In genomic region chr15:80955571-80956452, GRCh38 we compare ENCODE assay signal across 8 cellular contexts. TPM values are rescaled to one million over a fixed set of nuclear protein-coding genes. Genes with fewer than 3 reads are reported as not detected.
DNase-seq lines count a peak whose midpoint lies in the region; ATAC-seq and TF ChIP-seq lines count a peak whose summit lies in the region.
"Not testable (repeated sequence)": the region's sequence is repeated elsewhere in the genome, so short reads cannot be mapped to it uniquely, and the experiment has no call there.

No MANE protein-coding gene starts in this region.

- H3K23ac ChIP-seq in IMR-90 (ENCODE audit: low read depth, low read length): not testable (repeated sequence)

- not testable (repeated sequence) for TF ChIP-seq POLR2A in IMR-90 (IDR thresholded peaks at IDR 0.05; ENCODE audit: low read depth, low read length); thyroid gland (IDR thresholded peaks at IDR 0.05)

- H4K91ac ChIP-seq in IMR-90 (ENCODE audit: insufficient read depth, low read depth, low read length): not testable (repeated sequence)

- DNase-seq in GM03348 (ENCODE audit: low spot score) (peak; percentile 70), IMR-90 (peak; percentile 96), caudate nucleus (lab: John Stamatoyannopoulos, UW) (peak in 23 of 61 donors; percentile 4 to 81 (median 30)), kidney glomerular epithelial cell (lab: John Stamatoyannopoulos, UW) (peak; percentile 89), thyroid gland (peak; percentile 75 to 82)
- peak; percentile 29 for DNase-seq in activated T-cell treated with anti-CD3 and anti-CD28 coated beads, Interleukin-2, amount 50 U/mL, for 4 hours
- DNase-seq in stimulated activated CD4-positive, alpha-beta T cell treated with anti-CD3 and anti-CD28 coated beads, Interleukin-1b, Interleukin-23, amount 100 ng/mL, for 24 hours (ENCODE audit: low read depth in 4 of 4, low spot score in 1 of 4): peak; percentile 19 to 57 (median 28)

- H2BK15ac ChIP-seq in IMR-90 (ENCODE audit: low read depth, low read length): not testable (repeated sequence)

- H3K4me1 Mint-ChIP-seq in activated T-cell treated with anti-CD3 and anti-CD28 coated beads, Interleukin-2, amount 50 U/mL, for 4 hours (ENCODE audit: low read depth): peaks cover 12% of the 10 kb centered on the region

- not testable (repeated sequence) for H2AFZ ChIP-seq in IMR-90 (replicated peaks; ENCODE audit: low read length, poor library complexity)

- H3K9me3 ChIP-seq in IMR-90 (ENCODE audit: control insufficient read depth, insufficient read depth, low read length); thyroid gland: not testable (repeated sequence)

- H3K4me1 ChIP-seq in IMR-90 (ENCODE audit: control insufficient read depth, insufficient read depth, low read length): not testable (repeated sequence)
- peaks cover 0 to 11% of the 10 kb centered on the region in 2 donors for H3K4me1 ChIP-seq in thyroid gland

- not testable (repeated sequence) for H3K4ac ChIP-seq in IMR-90 (ENCODE audit: low read depth, low read length)

- not testable (repeated sequence) for H3K9ac ChIP-seq in IMR-90 (ENCODE audit: low read depth, low read length)

- not testable (repeated sequence) for H2BK5ac ChIP-seq in IMR-90 (ENCODE audit: low read depth, low read length, poor library complexity, severe bottlenecking)

- not testable (repeated sequence) for H4K8ac ChIP-seq in IMR-90 (ENCODE audit: low read depth in 2 of 2, low read length in 2 of 2)

- not testable (repeated sequence) for H2BK120ac ChIP-seq in IMR-90 (ENCODE audit: low read depth, low read length)

- TF ChIP-seq RAD21 in IMR-90 (IDR thresholded peaks at IDR 0.05; ENCODE audit: low read length): not testable (repeated sequence)

- H3K36me3 ChIP-seq in IMR-90 (ENCODE audit: control insufficient read depth, insufficient read depth, low read length) (peaks cover 12% of the 10 kb centered on the region), thyroid gland (peaks cover 8 to 10% of the 10 kb centered on the region in 2 donors)

- H3K36me3 Mint-ChIP-seq in activated T-cell treated with anti-CD3 and anti-CD28 coated beads, Interleukin-2, amount 50 U/mL, for 4 hours (ENCODE audit: insufficient read depth): peaks cover 45% of the 10 kb centered on the region

- H3K18ac ChIP-seq in IMR-90 (ENCODE audit: low read depth, low read length): not testable (repeated sequence)

- H2AK9ac ChIP-seq in IMR-90 (replicated peaks; ENCODE audit: low read depth, low read length, poor library complexity): not testable (repeated sequence)

- not testable (repeated sequence) for H3K4me3 ChIP-seq in IMR-90 (ENCODE audit: insufficient read depth, low read depth, low read length); thyroid gland (replicated peaks in 1 of 3)

- H3K9me3 Mint-ChIP-seq in activated T-cell treated with anti-CD3 and anti-CD28 coated beads, Interleukin-2, amount 50 U/mL, for 4 hours: not testable (repeated sequence)

- dilution Hi-C loops in IMR-90 (cut with HindIII; ENCODE audit: low sequenced_read_pairs, unreplicated experiment): not testable (repeated sequence)

- peak overlapping the region; percentile 13; the same call in 1 of the 2 replicates for H3K27ac ChIP-seq in IMR-90 (ENCODE audit: insufficient read depth, low read length)
- H3K27ac ChIP-seq in caudate nucleus (ENCODE audit: low read depth, low read length): peak overlapping the region; percentile 8
- peak overlapping the region in 1 of 3 donors; percentile 20 for H3K27ac ChIP-seq in thyroid gland

- H4K20me1 ChIP-seq in IMR-90 (ENCODE audit: insufficient read depth, low read length): peaks cover 39% of the 10 kb centered on the region

- in situ Hi-C loops in IMR-90 (cut with MboI; ENCODE audit: low sequenced_read_pairs): not testable (repeated sequence)

- not testable (repeated sequence) for H3K79me1 ChIP-seq in IMR-90 (ENCODE audit: low read depth in 1 of 2, low read length in 2 of 2)

- not testable (repeated sequence) for H3K56ac ChIP-seq in IMR-90 (ENCODE audit: extremely low read depth, insufficient read depth, low read length)

- H3K14ac ChIP-seq in IMR-90 (replicated peaks; ENCODE audit: low read depth, low read length): not testable (repeated sequence)

- peak; percentile 69 for ATAC-seq in IMR-90 (ENCODE audit: low read depth)
- ATAC-seq in SK-N-SH treated with all-trans-retinoic acid at 6 μM for 48 hours: peak; percentile 95
- ATAC-seq in activated T-cell treated with anti-CD3 and anti-CD28 coated beads, Interleukin-2, amount 50 U/mL, for 4 hours: peak; percentile 96 to 100

- not testable (repeated sequence) for TF ChIP-seq CTCF in IMR-90 (conservative IDR thresholded peaks at IDR 0.05; ENCODE audit: low read depth, low read length); thyroid gland (IDR thresholded peaks at IDR 0.05)

- H3K9me1 ChIP-seq in IMR-90 (ENCODE audit: insufficient read depth, low read length): peaks cover 23% of the 10 kb centered on the region

- H3K4me3 Mint-ChIP-seq in activated T-cell treated with anti-CD3 and anti-CD28 coated beads, Interleukin-2, amount 50 U/mL, for 4 hours: not testable (repeated sequence)

- POLR2A ChIA-PET in IMR-90 (lab: Charles Lee; ENCODE audit: unreplicated experiment): interaction anchor here (0.6 kb wide), 1 partner anchor 547 kb away, joined by 5 read pairs; no protein-coding TSS in a partner anchor

- not testable (repeated sequence) for H4K5ac ChIP-seq in IMR-90 (ENCODE audit: low read depth, low read length)

- intact Hi-C loops in IMR-90 (cut with micrococcal nuclease); thyroid gland (cut with DNase I): not testable (repeated sequence)

- not testable (repeated sequence) for H2BK20ac ChIP-seq in IMR-90 (ENCODE audit: low read depth, low read length)

- H3K4me2 ChIP-seq in IMR-90 (ENCODE audit: low read depth, low read length): 0 out of 2 replicates have a peak overlapping the region, but pooled peaks have one; percentile 2

- H3K27me3 ChIP-seq in IMR-90 (ENCODE audit: control insufficient read depth, insufficient read depth, low read length); thyroid gland: not testable (repeated sequence)

- 89% methylated on average over 3 of the region's 19 CpGs; no CpG with 5 or more reads in 1 of the 2 experiments for WGBS in IMR-90 (ENCODE audit: extremely low coverage in 2 of 2, insufficient read length in 1 of 2), 2 experiments
- WGBS in thyroid gland, 2 donors: 79 to 80% methylated on average over 19 of the region's 19 CpGs

- CTCF ChIA-PET in IMR-90 (lab: Yijun Ruan, JAX): interaction anchor here (0.6 kb wide), 1 partner anchor 8 kb away, joined by 3 read pairs; no protein-coding TSS in a partner anchor

- not testable (repeated sequence) for H3K27me3 Mint-ChIP-seq in activated T-cell treated with anti-CD3 and anti-CD28 coated beads, Interleukin-2, amount 50 U/mL, for 4 hours (ENCODE audit: low read depth)

- not testable (repeated sequence) for H2AK5ac ChIP-seq in IMR-90 (ENCODE audit: low read depth, low read length)

- BruUV-seq in IMR-90 (replicated peaks; lab: Mats Ljungman, UMichigan): not testable (repeated sequence)

TF ChIP-seq in IMR-90, 13 proteins besides CTCF, POLR2A, EP300 and RAD21:
- peak; percentile 63 for TF ChIP-seq BHLHE40 (IDR thresholded peaks at IDR 0.05; ENCODE audit: low read depth, low read length)
- TF ChIP-seq NFE2L2 (IDR thresholded peaks at IDR 0.05; ENCODE audit: low read depth, low read length): peak; percentile 45; the same call in 1 of the 2 replicates
- TF ChIP-seq FOS (IDR thresholded peaks at IDR 0.05; ENCODE audit: low read depth, low read length): peak; percentile 97
- TF ChIP-seq CEBPB (IDR thresholded peaks at IDR 0.05; ENCODE audit: low read depth, low read length): peak; percentile 69
TF ChIP-seq in IMR-90: peak in this region for 4; not testable (repeated sequence) for 9.

RNA-seq across cellular contexts. Expression of gene MESD, which starts 33.8 kb away (rescaled TPM):
- total RNA-seq in IMR-90 (2012; rRNA removed): 10.0 and 15.3 TPM in 2 replicates
- polyA plus RNA-seq in IMR-90 (2012; rRNA removed): 14.0 and 14.7 TPM in 2 replicates
- 6.2 and 6.5 TPM in 2 replicates for polyA plus RNA-seq in IMR-90 (2012; cell fraction: cytosol; rRNA removed)
- polyA plus RNA-seq in IMR-90 (2012; cell fraction: nucleus; rRNA removed; ENCODE audit: low replicate concordance): 3.5 and 8.2 TPM in 2 replicates
- 10 to 100 TPM; 22.2 to 24.0 (median 23.3) TPM for total RNA-seq in activated T-cell treated with anti-CD3 and anti-CD28 coated beads, Interleukin-2, amount 50 U/mL, for 4 hours
- total RNA-seq in thyroid gland: 10 to 100 TPM; 53.7 to 74.6 (median 70.9) TPM

RNA-seq across cellular contexts. Expression of gene TLNRD1, which starts 44.9 kb away (rescaled TPM):
- total RNA-seq in IMR-90 (2012; rRNA removed) (2.2 and 2.8 TPM in 2 replicates), thyroid gland (10 to 100 TPM; 11.8 to 25.5 (median 19.4) TPM)
- polyA plus RNA-seq in IMR-90 (2012; rRNA removed): 6.8 and 9.5 TPM in 2 replicates
- 4.7 and 12.7 TPM in 2 replicates for polyA plus RNA-seq in IMR-90 (2012; cell fraction: cytosol; rRNA removed)
- polyA plus RNA-seq in IMR-90 (2012; cell fraction: nucleus; rRNA removed; ENCODE audit: low replicate concordance): 3.6 and 10.3 TPM in 2 replicates
- total RNA-seq in activated T-cell treated with anti-CD3 and anti-CD28 coated beads, Interleukin-2, amount 50 U/mL, for 4 hours: 10 to 100 TPM; 42.6 to 46.5 (median 45.0) TPM
